In the genomic region with DNA sequence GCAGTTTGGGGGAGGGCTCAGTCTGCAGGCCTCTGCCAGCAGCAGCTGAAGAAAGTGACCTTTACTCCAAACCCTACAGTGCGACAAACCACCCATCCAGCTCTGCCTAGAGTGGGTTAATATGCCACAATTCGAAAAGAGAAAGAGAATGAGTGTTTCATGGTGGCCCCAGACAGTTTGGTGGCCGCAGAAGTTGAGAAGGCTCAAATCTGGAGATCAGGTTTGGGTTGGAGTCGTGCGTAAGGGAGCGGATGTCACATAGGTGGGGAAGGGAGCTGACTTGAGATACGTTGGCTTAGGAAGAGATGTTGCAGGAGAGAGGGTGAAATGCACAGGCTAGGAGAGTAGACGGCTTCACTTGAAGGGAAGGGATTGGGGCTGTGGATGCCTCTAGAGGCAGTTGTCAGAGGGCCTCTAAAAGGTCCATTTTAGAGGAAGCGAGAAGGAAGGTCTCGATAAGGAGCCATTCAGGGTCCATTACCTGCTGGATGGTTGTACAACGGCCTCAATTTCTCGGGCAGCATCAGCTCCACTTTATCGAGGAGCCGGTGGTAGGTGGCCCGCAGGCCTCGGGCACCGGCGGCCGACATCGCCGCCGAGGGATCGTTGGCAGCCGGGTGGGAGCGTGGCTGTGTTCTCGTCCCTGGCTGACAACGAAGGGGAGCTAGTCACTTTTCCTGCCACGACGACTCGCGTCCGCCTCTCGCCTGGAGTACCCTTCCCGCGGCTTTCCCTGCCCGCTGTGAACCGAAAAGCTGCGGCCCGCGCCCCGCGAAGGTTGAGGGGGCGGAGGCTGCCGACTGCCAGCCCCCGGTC, we compare ENCODE assay signal across 8 cellular contexts. TPM values are rescaled to one million over a fixed set of nuclear protein-coding genes. Genes with fewer than 3 reads are reported as not detected.
DNase-seq lines count a peak whose midpoint lies in the region; ATAC-seq and TF ChIP-seq lines count a peak whose summit lies in the region.

No MANE protein-coding gene starts in this region.

- peak; percentile 86 for TF ChIP-seq POLR2A in ovary (IDR thresholded peaks at IDR 0.05)

- ATAC-seq in GM19455 (IDR thresholded peaks at IDR 0.05; ENCODE audit: unreplicated experiment) (peak; percentile 12), HG03520 (IDR thresholded peaks at IDR 0.05; ENCODE audit: unreplicated experiment) (peak; percentile 9)

- H3K9me3 ChIP-seq in ovary, result no peaks in the 10 kb centered on the region

- H3K36me3 ChIP-seq in ovary, result no peaks in the 10 kb centered on the region

- intact Hi-C loops in ovary (cut with DNase I), result loop anchor here in 2 of 4 donors (5.0 kb wide), 2 partner anchors 218 to 223 kb away; no protein-coding TSS in a partner anchor

- no peaks in the 10 kb centered on the region for H3K27me3 ChIP-seq in ovary

- 0% methylated on average over 44 to 45 of the region's 45 CpGs for WGBS in ovary, 3 donors

- TF ChIP-seq EP300 in ovary (IDR thresholded peaks at IDR 0.05), result peak; percentile 5

- TF ChIP-seq CTCF in ovary (IDR thresholded peaks at IDR 0.05), result no peak

- peak overlapping the region; percentile 76 to 86 for H3K27ac ChIP-seq in ovary

- H3K4me1 ChIP-seq in ovary (ENCODE audit: insufficient read depth), result peaks cover 2% of the 10 kb centered on the region

- H3K4me3 ChIP-seq in ovary, result peak overlapping the region; percentile 97

- DNase-seq in DMS153 (lab: John Stamatoyannopoulos, UW) (peak; percentile 63), OCI-M1 (lab: John Stamatoyannopoulos, UW) (peak; percentile 86), glomerular visceral epithelial cell (ENCODE audit: extremely low spot score) (peak; percentile 51), ovary (peak in 4 of 5 donors; percentile 24 to 43 (median 39)), cerebellar nuclear complex (lab: John Stamatoyannopoulos, UW) (no peak)
- peak; percentile 70 for DNase-seq in activated effector memory CD4-positive, alpha-beta T cell treated with anti-CD3 and anti-CD28 coated beads, Interleukin-2, amount 50 U/mL, for 16 hours

RNA-seq across cellular contexts. Expression of a gene that starts 1.0 kb away (rescaled TPM):
- 10 to 100 TPM; 38.3 to 65.9 (median 44.4) TPM for total RNA-seq in ovary
- polyA plus RNA-seq in ovary, result 10 to 100 TPM; 32.1 to 51.1 TPM

RNA-seq across cellular contexts. Expression of a gene that starts 1.4 kb away (rescaled TPM):
- total RNA-seq in ovary, result 10 to 100 TPM; 22.1 to 55.2 (median 49.3) TPM
- 10 to 100 TPM; 45.8 to 91.2 TPM for polyA plus RNA-seq in ovary

RNA-seq across cellular contexts. Expression of a gene that starts 21.5 kb away (rescaled TPM):
- total RNA-seq in ovary, result under 1 TPM in 4 of 7 donors, not detected in 3; 0.05 to 0.23 (median 0.11) TPM
- under 1 TPM; 0.05 to 0.07 TPM for polyA plus RNA-seq in ovary

Comparison
In these comparisons a context has a peak if more than half of its experiments do, and no peak if none do; other contexts are left out.
1. DNase-seq: peak in DMS153 (single experiment), OCI-M1 (single experiment), activated effector memory CD4-positive, alpha-beta T cell treated with anti-CD3 and anti-CD28 coated beads, Interleukin-2, amount 50 U/mL, for 16 hours (single experiment), glomerular visceral epithelial cell (single experiment) and ovary (4 of 5); none in cerebellar nuclear complex (0 of 2).